In genomic region chr11:126194121-126194543, GRCh38 we compare ENCODE assay signal across 8 cellular contexts.
DNase-seq lines count a peak whose midpoint lies in the region; ATAC-seq and TF ChIP-seq lines count a peak whose summit lies in the region.

No MANE protein-coding gene starts in this region.

- DNase-seq in AG08395 (ENCODE audit: low spot score) (peak; percentile 70), NCI-H2227 (lab: John Stamatoyannopoulos, UW; ENCODE audit: unreplicated experiment) (peak; percentile 52), glomerular visceral epithelial cell (ENCODE audit: extremely low spot score) (peak; percentile 45), retinal pigment epithelial cell (ENCODE audit: low read depth) (no peak)
- DNase-seq in activated T-cell treated with anti-CD3 and anti-CD28 coated beads, Interleukin-2, amount 50 U/mL, for 1 hour: peak; percentile 41

- H3K4me3 ChIP-seq in retinal pigment epithelial cell (ENCODE audit: low read length): no peak overlapping the region

- TF ChIP-seq CTCF in GM12872 (IDR thresholded peaks at IDR 0.05; ENCODE audit: insufficient read depth, low read depth, low read length) (peak; percentile 51), retinal pigment epithelial cell (conservative IDR thresholded peaks at IDR 0.05; ENCODE audit: low read depth, low read length) (peak; percentile 62)

- ATAC-seq in GM19467 (IDR thresholded peaks at IDR 0.05; ENCODE audit: unreplicated experiment) (no peak), GM21381 (IDR thresholded peaks at IDR 0.05; ENCODE audit: unreplicated experiment) (no peak)
